Comparison of ENCODE assay signal across 8 cellular contexts in genomic region chr6:141464490-141464889, GRCh38.
DNase-seq lines count a peak whose midpoint lies in the region; ATAC-seq and TF ChIP-seq lines count a peak whose summit lies in the region.
"Had no signal": no experiment of that assay in that cellular context is flagged by ENCODE, and none has a peak within 500 bp of the region (broad histone marks: within the 10 kb centered on the region; RNA-seq: fewer than 3 reads in every experiment).

No MANE protein-coding gene starts in this region.

- no peaks in the 10 kb centered on the region for H3K27me3 Mint-ChIP-seq in endodermal cell (ENCODE audit: insufficient read depth)

- H3K9ac ChIP-seq in endodermal cell (ENCODE audit: extremely low read depth, low read length, poor library complexity, severe bottlenecking), result no peak overlapping the region

- H3K27me3 ChIP-seq in endodermal cell (ENCODE audit: control insufficient read depth, insufficient read depth, low read length, poor library complexity, severe bottlenecking), result no peaks in the 10 kb centered on the region

- peaks cover 17% of the 10 kb centered on the region for H3K9me3 Mint-ChIP-seq in endodermal cell

- H3K4me1 ChIP-seq in endodermal cell (ENCODE audit: control insufficient read depth, insufficient read depth, low read length), result peaks cover 11% of the 10 kb centered on the region

- no peak overlapping the region for H3K4me3 Mint-ChIP-seq in endodermal cell

- peaks cover 5% of the 10 kb centered on the region for H3K36me3 Mint-ChIP-seq in endodermal cell (ENCODE audit: low read depth)

- WGBS in endodermal cell (ENCODE audit: insufficient coverage in 1 of 2, insufficient read length in 1 of 2), 2 experiments, result 88 to 100% methylated on average over 1 to 2 of the region's 2 CpGs

- intact Hi-C loops in left colon (cut with DNase I, micrococcal nuclease), result no loop called here

- peaks cover 7% of the 10 kb centered on the region for H3K4me1 Mint-ChIP-seq in endodermal cell

- no peak overlapping the region for H3K27ac Mint-ChIP-seq in endodermal cell

- peak; percentile 87 for ATAC-seq in GM18867 (IDR thresholded peaks at IDR 0.05; ENCODE audit: unreplicated experiment)
- peak; percentile 84 for ATAC-seq in HG02938 (IDR thresholded peaks at IDR 0.05; ENCODE audit: unreplicated experiment)
- no peak for ATAC-seq in left colon

- TF ChIP-seq CTCF in endodermal cell (conservative IDR thresholded peaks at IDR 0.05), result no peak

- H3K36me3 ChIP-seq in endodermal cell (ENCODE audit: control insufficient read depth, insufficient read depth, low read length), result no peaks in the 10 kb centered on the region
- H3K36me3 ChIP-seq: thoracic aorta had no signal

- H3K27ac ChIP-seq in endodermal cell (ENCODE audit: low read depth, low read length), result peak overlapping the region; percentile 78
- H3K27ac ChIP-seq: thoracic aorta had no signal

- DNase-seq in NCI-H2107 treated with DMSO at 0.1 percent for 48 hours (lab: John Stamatoyannopoulos, UW; ENCODE audit: unreplicated experiment), result peak; percentile 75
- DNase-seq in endodermal cell, result no peak
- no peak for DNase-seq in DMS114 treated with DMSO at 0.1 percent for 48 hours (lab: John Stamatoyannopoulos, UW; ENCODE audit: unreplicated experiment)
- no peak for DNase-seq in A172 (ENCODE audit: low spot score)
- no peak for DNase-seq in left colon

- peaks cover 8% of the 10 kb centered on the region for H3K9me3 ChIP-seq in endodermal cell (ENCODE audit: control insufficient read depth, low read length)
- H3K9me3 ChIP-seq: thoracic aorta had no signal

- no peak overlapping the region for H3K4me3 ChIP-seq in endodermal cell (ENCODE audit: low read length)
